In the genomic region with DNA sequence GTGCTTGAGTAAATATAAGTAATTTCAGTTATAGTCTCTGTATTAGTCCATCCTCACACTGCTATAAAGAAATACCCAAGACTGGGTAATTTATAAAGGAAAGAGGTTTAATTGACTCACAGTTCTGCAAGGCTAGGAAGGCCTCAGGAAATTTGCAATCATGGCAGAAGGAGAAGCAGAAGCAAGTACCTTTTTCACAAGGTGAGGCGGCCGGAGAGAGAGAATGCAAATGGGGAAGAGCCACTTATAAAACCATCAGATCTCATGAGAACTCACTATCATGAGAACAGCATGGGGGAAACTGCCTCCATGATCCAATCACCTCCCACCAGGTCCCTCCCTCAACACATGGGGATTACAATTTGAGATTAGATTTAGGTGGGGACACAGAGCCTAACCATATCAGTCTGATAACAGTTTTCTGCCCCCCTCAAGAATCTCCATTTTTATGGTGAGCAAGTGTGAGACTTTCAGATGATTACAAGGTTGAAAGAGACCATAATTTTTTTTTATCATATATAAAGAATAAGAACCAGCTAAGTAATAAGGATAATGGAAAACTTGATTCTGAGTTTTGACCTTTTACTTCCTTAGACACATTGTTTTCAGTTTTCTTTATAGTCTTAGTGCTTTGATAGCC, we compare ENCODE assay signal across 1 cellular context.
TF ChIP-seq lines count a peak whose summit lies in the region.

No MANE protein-coding gene starts in this region.

TF ChIP-seq in K562, 482 proteins besides CTCF, POLR2A, EP300 and RAD21:
- TF ChIP-seq RBBP5 (IDR thresholded peaks at IDR 0.05; ENCODE audit: borderline replicate concordance, insufficient read depth, low read length, poor library complexity, severe bottlenecking) = no peak
- TF ChIP-seq ZNF146 (CRISPR knock-in tag; IDR thresholded peaks at IDR 0.05; ENCODE audit: unreplicated experiment) = no peak
- TF ChIP-seq BDP1 (IDR thresholded peaks at IDR 0.05; ENCODE audit: insufficient read depth, insufficient read length) = no peak
- peak; percentile 60 for TF ChIP-seq CBFA2T2 (conservative IDR thresholded peaks at IDR 0.05)
- TF ChIP-seq TEAD4 (IDR thresholded peaks at IDR 0.05; ENCODE audit: low read length) = peak; percentile 30; the same call in 1 of the 2 replicates
- no peak for TF ChIP-seq TEAD4 (CRISPR knock-in tag; IDR thresholded peaks at IDR 0.05; ENCODE audit: borderline replicate concordance)
- no peak for TF ChIP-seq KLF6 (CRISPR knock-in tag; IDR thresholded peaks at IDR 0.05; ENCODE audit: borderline replicate concordance)
- TF ChIP-seq CBFB (CRISPR knock-in tag; IDR thresholded peaks at IDR 0.05) = no peak
- TF ChIP-seq TAL1 (IDR thresholded peaks at IDR 0.05) = peak; percentile 60; the same call in 1 of the 2 replicates
- no peak for TF ChIP-seq ERF (CRISPR knock-in tag; IDR thresholded peaks at IDR 0.05)
- TF ChIP-seq, protein P1, sequence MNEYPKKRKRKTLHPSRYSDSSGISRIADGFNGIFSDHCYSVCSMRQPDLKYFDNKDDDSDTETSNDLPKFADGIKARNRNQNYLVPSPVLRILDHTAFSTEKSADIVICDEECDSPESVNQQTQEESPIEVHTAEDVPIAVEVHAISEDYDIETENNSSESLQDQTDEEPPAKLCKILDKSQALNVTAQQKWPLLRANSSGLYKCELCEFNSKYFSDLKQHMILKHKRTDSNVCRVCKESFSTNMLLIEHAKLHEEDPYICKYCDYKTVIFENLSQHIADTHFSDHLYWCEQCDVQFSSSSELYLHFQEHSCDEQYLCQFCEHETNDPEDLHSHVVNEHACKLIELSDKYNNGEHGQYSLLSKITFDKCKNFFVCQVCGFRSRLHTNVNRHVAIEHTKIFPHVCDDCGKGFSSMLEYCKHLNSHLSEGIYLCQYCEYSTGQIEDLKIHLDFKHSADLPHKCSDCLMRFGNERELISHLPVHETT (CRISPR knock-in tag; conservative IDR thresholded peaks at IDR 0.05 in 1 of 2, IDR thresholded peaks at IDR 0.05 in 1 of 2) = no peak
- no peak for TF ChIP-seq ILK (tag; IDR thresholded peaks at IDR 0.05; ENCODE audit: borderline replicate concordance, low read depth)
- TF ChIP-seq, protein P2, sequence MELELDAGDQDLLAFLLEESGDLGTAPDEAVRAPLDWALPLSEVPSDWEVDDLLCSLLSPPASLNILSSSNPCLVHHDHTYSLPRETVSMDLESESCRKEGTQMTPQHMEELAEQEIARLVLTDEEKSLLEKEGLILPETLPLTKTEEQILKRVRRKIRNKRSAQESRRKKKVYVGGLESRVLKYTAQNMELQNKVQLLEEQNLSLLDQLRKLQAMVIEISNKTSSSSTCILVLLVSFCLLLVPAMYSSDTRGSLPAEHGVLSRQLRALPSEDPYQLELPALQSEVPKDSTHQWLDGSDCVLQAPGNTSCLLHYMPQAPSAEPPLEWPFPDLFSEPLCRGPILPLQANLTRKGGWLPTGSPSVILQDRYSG (tag; conservative IDR thresholded peaks at IDR 0.05; ENCODE audit: low read depth) = no peak
- TF ChIP-seq, protein P3, sequence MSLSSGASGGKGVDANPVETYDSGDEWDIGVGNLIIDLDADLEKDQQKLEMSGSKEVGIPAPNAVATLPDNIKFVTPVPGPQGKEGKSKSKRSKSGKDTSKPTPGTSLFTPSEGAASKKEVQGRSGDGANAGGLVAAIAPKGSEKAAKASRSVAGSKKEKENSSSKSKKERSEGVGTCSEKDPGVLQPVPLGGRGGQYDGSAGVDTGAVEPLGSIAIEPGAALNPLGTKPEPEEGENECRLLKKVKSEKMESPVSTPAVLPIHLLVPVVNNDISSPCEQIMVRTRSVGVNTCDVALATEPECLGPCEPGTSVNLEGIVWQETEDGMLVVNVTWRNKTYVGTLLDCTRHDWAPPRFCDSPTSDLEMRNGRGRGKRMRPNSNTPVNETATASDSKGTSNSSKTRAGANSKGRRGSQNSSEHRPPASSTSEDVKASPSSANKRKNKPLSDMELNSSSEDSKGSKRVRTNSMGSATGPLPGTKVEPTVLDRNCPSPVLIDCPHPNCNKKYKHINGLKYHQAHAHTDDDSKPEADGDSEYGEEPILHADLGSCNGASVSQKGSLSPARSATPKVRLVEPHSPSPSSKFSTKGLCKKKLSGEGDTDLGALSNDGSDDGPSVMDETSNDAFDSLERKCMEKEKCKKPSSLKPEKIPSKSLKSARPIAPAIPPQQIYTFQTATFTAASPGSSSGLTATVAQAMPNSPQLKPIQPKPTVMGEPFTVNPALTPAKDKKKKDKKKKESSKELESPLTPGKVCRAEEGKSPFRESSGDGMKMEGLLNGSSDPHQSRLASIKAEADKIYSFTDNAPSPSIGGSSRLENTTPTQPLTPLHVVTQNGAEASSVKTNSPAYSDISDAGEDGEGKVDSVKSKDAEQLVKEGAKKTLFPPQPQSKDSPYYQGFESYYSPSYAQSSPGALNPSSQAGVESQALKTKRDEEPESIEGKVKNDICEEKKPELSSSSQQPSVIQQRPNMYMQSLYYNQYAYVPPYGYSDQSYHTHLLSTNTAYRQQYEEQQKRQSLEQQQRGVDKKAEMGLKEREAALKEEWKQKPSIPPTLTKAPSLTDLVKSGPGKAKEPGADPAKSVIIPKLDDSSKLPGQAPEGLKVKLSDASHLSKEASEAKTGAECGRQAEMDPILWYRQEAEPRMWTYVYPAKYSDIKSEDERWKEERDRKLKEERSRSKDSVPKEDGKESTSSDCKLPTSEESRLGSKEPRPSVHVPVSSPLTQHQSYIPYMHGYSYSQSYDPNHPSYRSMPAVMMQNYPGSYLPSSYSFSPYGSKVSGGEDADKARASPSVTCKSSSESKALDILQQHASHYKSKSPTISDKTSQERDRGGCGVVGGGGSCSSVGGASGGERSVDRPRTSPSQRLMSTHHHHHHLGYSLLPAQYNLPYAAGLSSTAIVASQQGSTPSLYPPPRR (CRISPR knock-in tag; IDR thresholded peaks at IDR 0.05; ENCODE audit: borderline replicate concordance) = no peak
- TF ChIP-seq NELFE (IDR thresholded peaks at IDR 0.05; ENCODE audit: insufficient read depth, insufficient read length) = no peak
- TF ChIP-seq OTX1 (CRISPR knock-in tag; IDR thresholded peaks at IDR 0.05) = no peak
- no peak for TF ChIP-seq HMGN3 (IDR thresholded peaks at IDR 0.05; ENCODE audit: borderline replicate concordance, extremely low read depth, insufficient read length, low read depth, low read length)
- TF ChIP-seq ZNF23 (CRISPR knock-in tag; IDR thresholded peaks at IDR 0.05) = no peak
- TF ChIP-seq COPS2 (conservative IDR thresholded peaks at IDR 0.05) = no peak
- TF ChIP-seq POU5F1 (IDR thresholded peaks at IDR 0.05; ENCODE audit: borderline replicate concordance, low read depth, low read length, partially characterized antibody) = no peak
- no peak for TF ChIP-seq GTF2F1 (IDR thresholded peaks at IDR 0.05; ENCODE audit: low read depth, low read length)
- TF ChIP-seq NCOR1 (IDR thresholded peaks at IDR 0.05) = peak; percentile 41; the same call in 1 of the 2 replicates
- no peak for TF ChIP-seq ZNF785 (CRISPR knock-in tag; IDR thresholded peaks at IDR 0.05)
- no peak for TF ChIP-seq MCM5 (IDR thresholded peaks at IDR 0.05; ENCODE audit: low read depth)
- TF ChIP-seq TRIM24 (IDR thresholded peaks at IDR 0.05) = peak; percentile 37; a peak in 2 of 4 replicates
- no peak for TF ChIP-seq PRPF4 (IDR thresholded peaks at IDR 0.05; ENCODE audit: insufficient read depth, low read depth, low read length, poor library complexity, severe bottlenecking)
- no peak for TF ChIP-seq ZNF561 (CRISPR knock-in tag; conservative IDR thresholded peaks at IDR 0.05)
- TF ChIP-seq SREBF1 (IDR thresholded peaks at IDR 0.05; ENCODE audit: borderline replicate concordance, low read depth, low read length) = no peak
- 0 out of 2 replicates have a peak, but pooled peaks have one; percentile 7 for TF ChIP-seq NFIC (IDR thresholded peaks at IDR 0.05)
- TF ChIP-seq SMARCA4 (IDR thresholded peaks at IDR 0.05) = 0 out of 2 replicates have a peak, but pooled peaks have one; percentile 18
- no peak for TF ChIP-seq DPF2 (IDR thresholded peaks at IDR 0.05)
- peak; percentile 44 for TF ChIP-seq TCF3 (CRISPR knock-in tag; IDR thresholded peaks at IDR 0.05)
- TF ChIP-seq PRMT5 (CRISPR knock-in tag; IDR thresholded peaks at IDR 0.05) = no peak
- TF ChIP-seq, protein P4, sequence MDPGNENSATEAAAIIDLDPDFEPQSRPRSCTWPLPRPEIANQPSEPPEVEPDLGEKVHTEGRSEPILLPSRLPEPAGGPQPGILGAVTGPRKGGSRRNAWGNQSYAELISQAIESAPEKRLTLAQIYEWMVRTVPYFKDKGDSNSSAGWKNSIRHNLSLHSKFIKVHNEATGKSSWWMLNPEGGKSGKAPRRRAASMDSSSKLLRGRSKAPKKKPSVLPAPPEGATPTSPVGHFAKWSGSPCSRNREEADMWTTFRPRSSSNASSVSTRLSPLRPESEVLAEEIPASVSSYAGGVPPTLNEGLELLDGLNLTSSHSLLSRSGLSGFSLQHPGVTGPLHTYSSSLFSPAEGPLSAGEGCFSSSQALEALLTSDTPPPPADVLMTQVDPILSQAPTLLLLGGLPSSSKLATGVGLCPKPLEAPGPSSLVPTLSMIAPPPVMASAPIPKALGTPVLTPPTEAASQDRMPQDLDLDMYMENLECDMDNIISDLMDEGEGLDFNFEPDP (CRISPR knock-in tag; IDR thresholded peaks at IDR 0.05) = no peak
- peak; percentile 55; the same call in 1 of the 2 replicates for TF ChIP-seq ARID1B (IDR thresholded peaks at IDR 0.05)
- TF ChIP-seq CBFA2T3 (IDR thresholded peaks at IDR 0.05) = peak; percentile 78
- TF ChIP-seq ZNF134 (CRISPR knock-in tag; conservative IDR thresholded peaks at IDR 0.05) = no peak
